16 cellular contexts compared by ENCODE assay signal in the genomic region with DNA sequence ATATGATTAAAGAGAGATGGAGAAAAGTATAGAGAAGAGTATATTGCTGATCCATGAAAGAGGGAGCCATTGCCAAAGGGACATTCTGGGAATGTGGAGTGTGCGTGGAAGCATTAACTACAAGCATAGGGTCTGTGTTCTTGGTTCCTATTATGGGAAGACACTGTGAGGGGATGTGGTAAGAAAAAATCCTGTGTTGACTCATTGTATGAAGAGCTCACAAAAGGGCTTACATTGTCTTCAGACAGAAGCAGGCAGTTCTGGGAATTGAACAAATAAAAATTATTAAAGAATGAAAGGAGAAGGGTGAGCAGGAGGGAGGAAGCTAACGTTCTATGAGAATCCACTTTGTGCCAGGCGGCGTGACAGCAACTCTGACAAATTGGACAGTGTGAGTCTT.
DNase-seq lines count a peak whose midpoint lies in the region; ATAC-seq lines count a peak whose summit lies in the region.
"Had no signal": no experiment of that assay in that cellular context is flagged by ENCODE, and none has a peak within 500 bp of the region (broad histone marks: within the 10 kb centered on the region; RNA-seq: fewer than 3 reads in every experiment).

No MANE protein-coding gene starts in this region.

- CTCF ChIA-PET in activated CD4-positive, alpha-beta memory T cell treated with anti-CD3 and anti-CD28 coated beads, Interleukin-2, amount 10 ng/mL, durations not matched to agents 7 days and 5 days (lab: Charles Lee) = no interaction called here

- H3K36me3 Mint-ChIP-seq in stimulated activated memory B cell treated with anti-CD40 and anti-IgM and Interleukin-4, amounts not matched to agents 10 μg/mL and 1 μg/mL and 100 μg/mL, for 72 hours = no peaks in the 10 kb centered on the region
- no peaks in the 10 kb centered on the region for H3K36me3 Mint-ChIP-seq in activated CD4-positive, alpha-beta memory T cell treated with anti-CD3 and anti-CD28 coated beads, Interleukin-2, amount 10 ng/mL, durations not matched to agents 7 days and 5 days (ENCODE audit: low read depth)
- H3K36me3 Mint-ChIP-seq: CD4-positive, CD25-positive, alpha-beta regulatory T cell; CD8-positive, alpha-beta T cell had no signal

- POLR2A ChIA-PET in activated CD4-positive, alpha-beta memory T cell treated with anti-CD3 and anti-CD28 coated beads, Interleukin-2, amount 10 ng/mL, durations not matched to agents 7 days and 5 days (lab: Charles Lee) = no interaction called here

- no peak overlapping the region for H3K27ac Mint-ChIP-seq in stimulated activated memory B cell treated with anti-CD40 and anti-IgM and Interleukin-4, amounts not matched to agents 10 μg/mL and 1 μg/mL and 100 μg/mL, for 72 hours
- no peak overlapping the region for H3K27ac Mint-ChIP-seq in activated CD4-positive, alpha-beta memory T cell treated with anti-CD3 and anti-CD28 coated beads, Interleukin-2, amount 10 ng/mL, durations not matched to agents 7 days and 5 days
- H3K27ac Mint-ChIP-seq: B cell; CD4-positive, CD25-positive, alpha-beta regulatory T cell; CD8-positive, alpha-beta T cell had no signal

- peak; percentile 20 for ATAC-seq in stimulated activated memory B cell treated with anti-CD40 and anti-IgM and Interleukin-4, amounts not matched to agents 10 μg/mL and 1 μg/mL and 100 μg/mL, for 72 hours
- ATAC-seq: CD8-positive, alpha-beta T cell; HCT116 had no signal

- H3K4me3 Mint-ChIP-seq in stimulated activated memory B cell treated with anti-CD40 and anti-IgM and Interleukin-4, amounts not matched to agents 10 μg/mL and 1 μg/mL and 100 μg/mL, for 72 hours = no peak overlapping the region
- no peak overlapping the region for H3K4me3 Mint-ChIP-seq in activated CD4-positive, alpha-beta memory T cell treated with anti-CD3 and anti-CD28 coated beads, Interleukin-2, amount 10 ng/mL, durations not matched to agents 7 days and 5 days
- H3K4me3 Mint-ChIP-seq: B cell; CD4-positive, CD25-positive, alpha-beta regulatory T cell; CD8-positive, alpha-beta T cell had no signal

- H3K27me3 Mint-ChIP-seq in stimulated activated memory B cell treated with anti-CD40 and anti-IgM and Interleukin-4, amounts not matched to agents 10 μg/mL and 1 μg/mL and 100 μg/mL, for 72 hours = no peaks in the 10 kb centered on the region
- H3K27me3 Mint-ChIP-seq in activated CD4-positive, alpha-beta memory T cell treated with anti-CD3 and anti-CD28 coated beads, Interleukin-2, amount 10 ng/mL, durations not matched to agents 7 days and 5 days = no peaks in the 10 kb centered on the region
- H3K27me3 Mint-ChIP-seq: CD4-positive, CD25-positive, alpha-beta regulatory T cell had no signal

- H3K9me3 Mint-ChIP-seq in stimulated activated memory B cell treated with anti-CD40 and anti-IgM and Interleukin-4, amounts not matched to agents 10 μg/mL and 1 μg/mL and 100 μg/mL, for 72 hours = no peaks in the 10 kb centered on the region
- H3K9me3 Mint-ChIP-seq in activated CD4-positive, alpha-beta memory T cell treated with anti-CD3 and anti-CD28 coated beads, Interleukin-2, amount 10 ng/mL, durations not matched to agents 7 days and 5 days = no peaks in the 10 kb centered on the region
- H3K9me3 Mint-ChIP-seq: CD8-positive, alpha-beta T cell had no signal

- in situ Hi-C loops in SK-MEL-5 (cut with HindIII; ENCODE audit: low pct_unique_long_range_greater_than_20kb, low sequenced_read_pairs) = no loop called here

- DNase-seq in COLO829 (ENCODE audit: low spot score) (peak; percentile 13), SK-MEL-5 (ENCODE audit: low read depth, low spot score) (peak; percentile 91), foreskin melanocyte (peak; percentile 89), HCEC 1CT (no peak), NCI-H510A (lab: John Stamatoyannopoulos, UW) (no peak)
- no peak for DNase-seq in activated CD4-positive, alpha-beta memory T cell treated with anti-CD3 and anti-CD28 coated beads, Interleukin-2, amount 10 ng/mL, durations not matched to agents 7 days and 5 days
- DNase-seq: CD4-positive, CD25-positive, alpha-beta regulatory T cell; CD8-positive, alpha-beta T cell; DMS 273 treated with DMSO at 0.1 percent for 48 hours; DMS79 treated with DMSO at 0.1 percent for 48 hours; GF-D8; GOT3; H7 had no signal

- no peaks in the 10 kb centered on the region for H3K4me1 Mint-ChIP-seq in stimulated activated memory B cell treated with anti-CD40 and anti-IgM and Interleukin-4, amounts not matched to agents 10 μg/mL and 1 μg/mL and 100 μg/mL, for 72 hours
- no peaks in the 10 kb centered on the region for H3K4me1 Mint-ChIP-seq in activated CD4-positive, alpha-beta memory T cell treated with anti-CD3 and anti-CD28 coated beads, Interleukin-2, amount 10 ng/mL, durations not matched to agents 7 days and 5 days
- H3K4me1 Mint-ChIP-seq: B cell; CD4-positive, CD25-positive, alpha-beta regulatory T cell had no signal

Comparison
In these comparisons a context has a peak if more than half of its experiments do, and no peak if none do; other contexts are left out.
1. DNase-seq: peak in COLO829 (single experiment), SK-MEL-5 (single experiment) and foreskin melanocyte (single experiment); none in HCEC 1CT (single experiment), activated CD4-positive, alpha-beta memory T cell treated with anti-CD3 and anti-CD28 coated beads, Interleukin-2, amount 10 ng/mL, durations not matched to agents 7 days and 5 days (single experiment) and NCI-H510A (single experiment).